Comparison of ENCODE assay signal across 9 cellular contexts in the genomic region with DNA sequence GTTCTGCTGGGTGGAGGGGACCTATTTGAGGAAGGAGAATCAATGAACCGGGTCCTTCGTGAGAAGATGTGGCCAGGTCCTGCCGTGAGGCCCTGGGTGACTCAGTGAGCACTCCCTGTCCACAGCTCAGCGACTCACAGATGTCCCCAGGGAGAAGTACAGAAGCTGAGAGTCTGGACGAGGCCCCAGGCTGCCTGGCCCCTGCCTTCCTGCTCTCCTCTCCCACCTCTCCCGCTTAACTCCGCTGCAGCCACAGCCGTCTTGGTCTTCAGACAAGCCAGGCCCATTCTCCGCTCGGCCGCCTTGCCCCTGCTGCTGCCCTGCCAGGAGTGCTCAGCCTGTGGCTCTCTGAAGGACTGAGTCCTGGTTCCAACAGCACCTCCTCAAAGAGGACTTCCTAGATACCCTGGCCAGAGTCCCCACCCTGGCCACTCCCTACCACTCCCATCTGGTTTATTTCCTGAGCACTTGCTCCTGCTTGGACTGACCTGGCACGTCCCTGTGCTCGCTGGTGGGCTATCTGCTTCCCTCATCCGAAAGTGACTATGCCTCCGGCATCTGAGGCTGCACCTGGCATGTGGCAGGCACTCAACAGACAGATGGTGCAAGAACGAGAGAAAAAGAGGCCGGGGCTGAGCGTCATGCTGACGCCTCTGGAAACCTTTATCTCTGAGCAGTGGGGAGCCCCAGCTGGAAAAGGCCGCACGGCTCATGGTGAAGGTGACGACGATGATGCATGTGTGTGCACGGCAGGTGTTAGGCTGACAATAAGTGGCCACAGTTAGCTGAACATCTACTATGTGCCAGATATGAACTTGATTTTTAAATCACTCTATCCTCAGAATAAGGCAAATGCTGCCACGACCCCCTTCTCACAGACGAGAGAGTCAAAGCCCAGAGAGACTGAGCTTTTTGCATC. TPM values are rescaled to one million over a fixed set of nuclear protein-coding genes. Genes with fewer than 3 reads are reported as not detected.
DNase-seq lines count a peak whose midpoint lies in the region; ATAC-seq and TF ChIP-seq lines count a peak whose summit lies in the region.
"Had no signal": no experiment of that assay in that cellular context is flagged by ENCODE, and none has a peak within 500 bp of the region (broad histone marks: within the 10 kb centered on the region; RNA-seq: fewer than 3 reads in every experiment).

No MANE protein-coding gene starts in this region.

- H3K4me1 Mint-ChIP-seq in naive B cell: peaks cover 42 to 57% (median 50%) of the 10 kb centered on the region in 3 donors
- H3K4me1 Mint-ChIP-seq in T-helper 2 cell treated with Interferon-gamma antibody and Interleukin-4, amounts not matched to agents 5 μg/mL and 100 μg/mL, for 36 hours (ENCODE audit: low read depth): peaks cover 6% of the 10 kb centered on the region

- peak overlapping the region; percentile 41 to 88 (median 72) for H3K4me3 Mint-ChIP-seq in naive B cell
- no peak overlapping the region for H3K4me3 Mint-ChIP-seq in T-helper 2 cell treated with Interferon-gamma antibody and Interleukin-4, amounts not matched to agents 5 μg/mL and 100 μg/mL, for 36 hours

- H3K9me2 ChIP-seq in GM23248 (ENCODE audit: insufficient read depth): no peaks in the 10 kb centered on the region

- intact Hi-C loops in ovary (cut with DNase I): no loop called here

- H3K36me3 Mint-ChIP-seq in naive B cell: no peaks in the 10 kb centered on the region
- no peaks in the 10 kb centered on the region for H3K36me3 Mint-ChIP-seq in T-helper 2 cell treated with Interferon-gamma antibody and Interleukin-4, amounts not matched to agents 5 μg/mL and 100 μg/mL, for 36 hours (ENCODE audit: low read depth)

- H2AFZ ChIP-seq in GM23248: no peak overlapping the region

- TF ChIP-seq EP300 in ovary (IDR thresholded peaks at IDR 0.05): no peak

- H3K4me2 ChIP-seq in GM23248 (ENCODE audit: unreplicated experiment): no peak overlapping the region

- peaks cover 37% of the 10 kb centered on the region for H3K4me1 ChIP-seq in GM23248 (ENCODE audit: insufficient read depth)
- no peaks in the 10 kb centered on the region for H3K4me1 ChIP-seq in ovary (ENCODE audit: insufficient read depth)

- 0 out of 2 replicates have a peak, but pooled peaks cover 4% of the 10 kb centered on the region for H3F3A ChIP-seq in GM23248 (ENCODE audit: insufficient read depth)

- peak; percentile 78 for DNase-seq in GM13976 (ENCODE audit: low spot score)
- peak; percentile 85 for DNase-seq in GM23248
- peak; percentile 86 for DNase-seq in NCI-H2171 treated with DMSO at 0.1 percent for 48 hours (lab: John Stamatoyannopoulos, UW)
- DNase-seq in naive B cell: peak; percentile 58
- DNase-seq in T-helper 2 cell treated with Interferon-gamma antibody and Interleukin-4, amounts not matched to agents 5 μg/mL and 100 μg/mL, for 36 hours (ENCODE audit: low spot score): no peak
- DNase-seq in ovary: no peak
- no peak for DNase-seq in activated effector memory CD4-positive, alpha-beta T cell treated with anti-CD3 and anti-CD28 coated beads, Interleukin-2, amount 50 U/mL, for 16 hours
- no peak for DNase-seq in activated naive CD4-positive, alpha-beta T cell treated with Interleukin-2 at 50 U/mL for 16 hours
- DNase-seq: NCI-H1092 treated with DMSO at 0.1 percent for 48 hours had no signal

- no peak for TF ChIP-seq CTCF in GM13976 (IDR thresholded peaks at IDR 0.05; ENCODE audit: borderline replicate concordance, control extremely low read depth, extremely low read depth, insufficient read depth, missing control alignments)
- no peak for TF ChIP-seq CTCF in ovary (IDR thresholded peaks at IDR 0.05)

- H4K20me1 ChIP-seq in GM23248 (ENCODE audit: insufficient read depth): no peaks in the 10 kb centered on the region

- 77 to 80% methylated on average over 25 to 26 of the region's 26 CpGs for WGBS in GM23248 (ENCODE audit: low coverage in 1 of 2, low lambda C conversion rate in 2 of 2, missing lambda C conversion rate in 2 of 2), 2 experiments
- WGBS in ovary, 3 donors: 78 to 83% (median 79%) methylated on average over 26 of the region's 26 CpGs

- H3K4me3 ChIP-seq in GM23248: no peak overlapping the region
- H3K4me3 ChIP-seq in ovary: no peak overlapping the region

- H3K9me3 ChIP-seq in GM23248 (ENCODE audit: low read depth) (no peaks in the 10 kb centered on the region), ovary (no peaks in the 10 kb centered on the region)

- no peak overlapping the region for H3K9ac ChIP-seq in GM23248

- H3K27ac ChIP-seq in GM23248 (no peak overlapping the region), ovary (no peak overlapping the region)

- H3K36me3 ChIP-seq in GM23248 (ENCODE audit: low read depth): no peaks in the 10 kb centered on the region
- no peaks in the 10 kb centered on the region for H3K36me3 ChIP-seq in ovary

- in situ Hi-C loops in GM13976 (cut with MboI; ENCODE audit: low sequenced_read_pairs, unreplicated experiment) (no loop called here), GM23248 (cut with MboI) (no loop called here)

- H3K27me3 ChIP-seq in GM23248 (replicated peaks; ENCODE audit: insufficient read depth) (no peaks in the 10 kb centered on the region), ovary (no peaks in the 10 kb centered on the region)

- peak overlapping the region; percentile 93 to 99 (median 96) for H3K27ac Mint-ChIP-seq in naive B cell
- no peak overlapping the region for H3K27ac Mint-ChIP-seq in T-helper 2 cell treated with Interferon-gamma antibody and Interleukin-4, amounts not matched to agents 5 μg/mL and 100 μg/mL, for 36 hours

- peak; percentile 70 to 75 for ATAC-seq in naive B cell (ENCODE audit: low read depth in 2 of 2)

- no peak for TF ChIP-seq POLR2A in ovary (IDR thresholded peaks at IDR 0.05)

- H3K79me2 ChIP-seq in GM23248 (ENCODE audit: insufficient read depth): no peaks in the 10 kb centered on the region

- no peaks in the 10 kb centered on the region for H3K9me3 Mint-ChIP-seq in naive B cell
- H3K9me3 Mint-ChIP-seq in T-helper 2 cell treated with Interferon-gamma antibody and Interleukin-4, amounts not matched to agents 5 μg/mL and 100 μg/mL, for 36 hours: no peaks in the 10 kb centered on the region

- no peaks in the 10 kb centered on the region for H3K27me3 Mint-ChIP-seq in naive B cell
- H3K27me3 Mint-ChIP-seq in T-helper 2 cell treated with Interferon-gamma antibody and Interleukin-4, amounts not matched to agents 5 μg/mL and 100 μg/mL, for 36 hours (ENCODE audit: low read depth): peaks cover 13% of the 10 kb centered on the region

RNA-seq across cellular contexts. Expression of a gene that starts 9.2 kb away (rescaled TPM):
- not detected in 2 replicates for total RNA-seq in GM23248 (2014; rRNA removed; shearing (Covaris generic))
- polyA plus RNA-seq in GM23248 (2016; fragmentation: Nextera tagmentation; extraction: Ambion mirVana): not detected in 2 replicates
- polyA plus RNA-seq in naive B cell (ENCODE audit: low read depth in 6 of 6): 10 to 100 TPM in 5 of 6 donors, 1 to 10 TPM in 1; 4.0 to 17.5 (median 13.3) TPM
- total RNA-seq in ovary: not detected
- under 1 TPM in 1 of 2 donors, not detected in 1; 0.53 TPM for polyA plus RNA-seq in ovary

Comparison
In these comparisons a context has a peak if more than half of its experiments do, and no peak if none do; other contexts are left out.
1. DNase-seq: peak in GM13976 (single experiment), GM23248 (single experiment), NCI-H2171 treated with DMSO at 0.1 percent for 48 hours (single experiment) and naive B cell (single experiment); none in T-helper 2 cell treated with Interferon-gamma antibody and Interleukin-4, amounts not matched to agents 5 μg/mL and 100 μg/mL, for 36 hours (single experiment), ovary (0 of 5), activated effector memory CD4-positive, alpha-beta T cell treated with anti-CD3 and anti-CD28 coated beads, Interleukin-2, amount 50 U/mL, for 16 hours (single experiment) and activated naive CD4-positive, alpha-beta T cell treated with Interleukin-2 at 50 U/mL for 16 hours (single experiment).